In genomic region chr5:525916-526315, GRCh38 we compare ENCODE assay signal across 27 cellular contexts.
"Had no signal": no experiment of that assay in that cellular context is flagged by ENCODE, and none has a peak within 500 bp of the region (broad histone marks: within the 10 kb centered on the region; RNA-seq: fewer than 3 reads in every experiment).

No MANE protein-coding gene starts in this region.

- H3K9me3 Mint-ChIP-seq: activated naive CD4-positive, alpha-beta T cell treated with anti-CD3 and anti-CD28 coated beads, Interleukin-2, amount 50 U/mL, for 72 hours; activated naive CD8-positive, alpha-beta T cell treated with anti-CD3 and anti-CD28 coated beads, Interleukin-2, amount 50 U/mL, for 24 hours; T-helper 1 cell treated with Interleukin-12 subunit alpha and Interleukin-12 subunit beta and Interleukin-4 antibody, amounts not matched to agents 30 μg/mL and 1 μg/mL, for 36 hours had no signal

- H3K27ac Mint-ChIP-seq: activated CD8-positive, alpha-beta T cell treated with anti-CD3 and anti-CD28 coated beads, Interleukin-2, amount 10 ng/mL, durations not matched to agents 7 days and 5 days; activated naive CD4-positive, alpha-beta T cell treated with anti-CD3 and anti-CD28 coated beads, Interleukin-2, amount 50 U/mL, for 72 hours; activated naive CD8-positive, alpha-beta T cell treated with anti-CD3 and anti-CD28 coated beads, Interleukin-2, amount 50 U/mL, for 24 hours; T-helper 1 cell treated with Interleukin-12 subunit alpha and Interleukin-12 subunit beta and Interleukin-4 antibody, amounts not matched to agents 30 μg/mL and 1 μg/mL, for 36 hours had no signal

- H3K36me3 Mint-ChIP-seq: activated naive CD4-positive, alpha-beta T cell treated with anti-CD3 and anti-CD28 coated beads, Interleukin-2, amount 50 U/mL, for 72 hours had no signal

- H3K36me3 ChIP-seq: ascending aorta, Peyer's patch had no signal

- H3K4me1 ChIP-seq: ascending aorta had no signal

- H3K27ac ChIP-seq: ascending aorta, body of pancreas, Peyer's patch, RWPE1 had no signal

- H3K4me3 ChIP-seq: ascending aorta, body of pancreas, Peyer's patch had no signal

- DNase-seq: activated CD4-positive, alpha-beta T cell treated with anti-CD3 and anti-CD28 coated beads for 48 hours; activated CD4-positive, alpha-beta T cell treated with anti-CD3 and anti-CD28 coated beads, Interleukin-2, amount 50 U/mL, for 4 hours; activated CD8-positive, alpha-beta memory T cell treated with anti-CD3 and anti-CD28 coated beads, Interleukin-2, amount 50 U/mL, for 48 hours; activated CD8-positive, alpha-beta T cell treated with anti-CD3 and anti-CD28 coated beads, Interleukin-2, amount 10 ng/mL, durations not matched to agents 7 days and 5 days; activated effector memory CD4-positive, alpha-beta T cell treated with anti-CD3 and anti-CD28 coated beads, Interleukin-2, amount 50 U/mL, for 16 hours; activated naive CD4-positive, alpha-beta T cell treated with Interleukin-2 at 50 U/mL for 16 hours; activated naive CD8-positive, alpha-beta T cell treated with anti-CD3 and anti-CD28 coated beads, Interleukin-2, amount 50 U/mL, for 24 hours; activated T-cell treated with anti-CD3 and anti-CD28 coated beads, Interleukin-2, amount 50 U/mL, for 1 hour; amniotic stem cell; body of pancreas; MM.1S; NCI-H1105; NCI-H1436; NCI-H1694 treated with DMSO at 0.1 percent for 48 hours; NCI-H2029 treated with DMSO at 0.1 percent for 48 hours; NCI-H510A treated with DMSO at 0.1 percent for 48 hours; NCI-H69; NK-92 treated with Interleukin-12 subunit alpha and Interleukin-12 subunit beta, amount 100 ng/mL, for 24 hours; OCI-M1; Peyer's patch; SHP77 treated with DMSO at 0.1 percent for 48 hours had no signal

- H3K4me3 Mint-ChIP-seq: activated CD8-positive, alpha-beta T cell treated with anti-CD3 and anti-CD28 coated beads, Interleukin-2, amount 10 ng/mL, durations not matched to agents 7 days and 5 days; T-helper 1 cell treated with Interleukin-12 subunit alpha and Interleukin-12 subunit beta and Interleukin-4 antibody, amounts not matched to agents 30 μg/mL and 1 μg/mL, for 36 hours had no signal

- H3K9me3 ChIP-seq: ascending aorta, body of pancreas had no signal

- ATAC-seq: activated CD4-positive, CD25-positive, alpha-beta regulatory T cell treated with anti-CD3 and anti-CD28 coated beads, Interleukin-2, amount 50 U/mL, for 24 hours; activated CD8-positive, alpha-beta T cell treated with anti-CD3 and anti-CD28 coated beads, Interleukin-2, amount 10 ng/mL, durations not matched to agents 7 days and 5 days; activated naive CD4-positive, alpha-beta T cell treated with anti-CD3 and anti-CD28 coated beads, Interleukin-2, amount 50 U/mL, for 72 hours; activated naive CD8-positive, alpha-beta T cell treated with anti-CD3 and anti-CD28 coated beads, Interleukin-2, amount 50 U/mL, for 24 hours; body of pancreas had no signal

- FAIRE-seq: bronchial epithelial cell had no signal
